Comparison of ENCODE assay signal across 10 cellular contexts in genomic region chr18:80175451-80176235, GRCh38.
A peak's percentile ranks its signal among the peaks of the same experiment; 100 is the strongest.
DNase-seq lines count a peak whose midpoint lies in the region; ATAC-seq, FAIRE-seq and TF ChIP-seq lines count a peak whose summit lies in the region.
"Had no signal": no experiment of that assay in that cellular context is flagged by ENCODE, and none has a peak within 500 bp of the region (broad histone marks: within the 10 kb centered on the region; RNA-seq: fewer than 3 reads in every experiment).

No MANE protein-coding gene starts in this region.

- H2AFZ ChIP-seq in astrocyte (ENCODE audit: low read depth, low read length) = no peak overlapping the region

- ATAC-seq in T-helper 17 cell = peak; percentile 91
- ATAC-seq in HG02852 (IDR thresholded peaks at IDR 0.05; ENCODE audit: unreplicated experiment) = no peak

- no peak overlapping the region for H3K4me2 ChIP-seq in astrocyte (ENCODE audit: low read length)

- H3K27ac ChIP-seq in astrocyte (ENCODE audit: low read depth, low read length) (no peak overlapping the region), small intestine (ENCODE audit: low read depth in 1 of 2, low read length in 1 of 2) (peak overlapping the region in 1 of 2 donors; percentile 11), sigmoid colon (no peak overlapping the region)

- peak; percentile 31 for FAIRE-seq in GM12891 (lab: Jason Lieb, UNC)
- FAIRE-seq in astrocyte (lab: Jason Lieb, UNC) = no peak
- no peak for FAIRE-seq in small intestine (lab: Jason Lieb, UNC)
- FAIRE-seq: H54 had no signal

- no peaks in the 10 kb centered on the region for H3K4me1 ChIP-seq in astrocyte (ENCODE audit: insufficient read depth, low read length)
- H3K4me1 ChIP-seq in small intestine (ENCODE audit: control insufficient read depth in 2 of 2, insufficient read depth in 1 of 2, low read depth in 1 of 2, low read length in 1 of 2) = no peaks in the 10 kb centered on the region
- peaks cover 0 to 18% (median 0%) of the 10 kb centered on the region in 4 donors for H3K4me1 ChIP-seq in sigmoid colon

- TF ChIP-seq EP300 in sigmoid colon (IDR thresholded peaks at IDR 0.05) = no peak

- H3K9me3 Mint-ChIP-seq in astrocyte (ENCODE audit: unreplicated experiment) = no peaks in the 10 kb centered on the region

- H3K4me3 ChIP-seq in astrocyte (ENCODE audit: insufficient read depth, low read depth, low read length) = no peak overlapping the region
- H3K4me3 ChIP-seq in small intestine (ENCODE audit: low read depth in 1 of 2, low read length in 2 of 2) = no peak overlapping the region
- no peak overlapping the region for H3K4me3 ChIP-seq in sigmoid colon

- H3K27me3 Mint-ChIP-seq in T-helper 17 cell (peaks cover 55% of the 10 kb centered on the region), astrocyte (ENCODE audit: low read depth, unreplicated experiment) (no peaks in the 10 kb centered on the region)

- TF ChIP-seq POLR2A in GM12891 (IDR thresholded peaks at IDR 0.05; ENCODE audit: low read depth, low read length) (no peak), sigmoid colon (IDR thresholded peaks at IDR 0.05) (no peak)

- H3K9me3 ChIP-seq in T-helper 17 cell (ENCODE audit: control insufficient read depth, low read length, poor library complexity, severe bottlenecking) = no peaks in the 10 kb centered on the region
- H3K9me3 ChIP-seq in astrocyte (ENCODE audit: insufficient read depth, low read depth, low read length) = no peaks in the 10 kb centered on the region
- no peaks in the 10 kb centered on the region for H3K9me3 ChIP-seq in small intestine (ENCODE audit: control insufficient read depth, low read depth)
- no peaks in the 10 kb centered on the region for H3K9me3 ChIP-seq in sigmoid colon

- H3K36me3 ChIP-seq in astrocyte (ENCODE audit: insufficient read depth, low read length) (no peaks in the 10 kb centered on the region), small intestine (ENCODE audit: control insufficient read depth in 2 of 2, insufficient read depth in 2 of 2, low read length in 2 of 2) (no peaks in the 10 kb centered on the region), sigmoid colon (no peaks in the 10 kb centered on the region)

- H3K27ac Mint-ChIP-seq in T-helper 17 cell (peak overlapping the region; percentile 86), astrocyte (ENCODE audit: unreplicated experiment) (peak overlapping the region; percentile 10)

- peaks cover 10% of the 10 kb centered on the region for H4K20me1 ChIP-seq in astrocyte (ENCODE audit: insufficient read depth, low read length)

- no peak for TF ChIP-seq CTCF in astrocyte (IDR thresholded peaks at IDR 0.05; ENCODE audit: insufficient read depth, low read depth, low read length)
- TF ChIP-seq CTCF in sigmoid colon (IDR thresholded peaks at IDR 0.05) = no peak

- no peak overlapping the region for H3K9ac ChIP-seq in astrocyte (ENCODE audit: low read length)

- intact Hi-C loops in sigmoid colon (cut with DNase I) = no loop called here

- H3K27me3 ChIP-seq in astrocyte (ENCODE audit: insufficient read depth, low read length) (no peaks in the 10 kb centered on the region), small intestine (ENCODE audit: control insufficient read depth in 2 of 2, insufficient read depth in 2 of 2, low read length in 2 of 2) (no peaks in the 10 kb centered on the region), sigmoid colon (no peaks in the 10 kb centered on the region)

- H3K4me3 Mint-ChIP-seq in T-helper 17 cell (peak overlapping the region; percentile 58), astrocyte (ENCODE audit: unreplicated experiment) (no peak overlapping the region)

- no peaks in the 10 kb centered on the region for H3K79me2 ChIP-seq in astrocyte (ENCODE audit: insufficient read depth, low read length)

- 64 to 80% (median 75%) methylated on average over 18 of the region's 18 CpGs for WGBS in small intestine, 3 donors
- 70 to 78% methylated on average over 18 of the region's 18 CpGs for WGBS in sigmoid colon, 2 donors

- H3K4me1 Mint-ChIP-seq in T-helper 17 cell = peaks cover 26% of the 10 kb centered on the region
- peaks cover 18% of the 10 kb centered on the region for H3K4me1 Mint-ChIP-seq in astrocyte (ENCODE audit: low read depth, unreplicated experiment)

- H3K36me3 Mint-ChIP-seq in T-helper 17 cell (ENCODE audit: low read depth) (no peaks in the 10 kb centered on the region), astrocyte (ENCODE audit: low read depth, unreplicated experiment) (peaks cover 8% of the 10 kb centered on the region)

- DNase-seq in GM12891 (ENCODE audit: insufficient read length, low spot score) (no peak), T-helper 17 cell (peak in 2 of 3 donors; percentile 20 to 27), astrocyte (ENCODE audit: low read depth) (peak; percentile 39), small intestine (peak; percentile 68), sigmoid colon (no peak), NK-92 (lab: John Stamatoyannopoulos, UW; ENCODE audit: unreplicated experiment) (no peak), NCI-H2227 treated with DMSO at 0.1 percent for 48 hours (lab: John Stamatoyannopoulos, UW) (no peak)
- DNase-seq: DMS 273 treated with DMSO at 0.1 percent for 48 hours had no signal

TF ChIP-seq in GM12891, 5 proteins besides CTCF, POLR2A, EP300 and RAD21:
- TF ChIP-seq PAX5 (IDR thresholded peaks at IDR 0.05; ENCODE audit: insufficient read depth, low read length, severe bottlenecking) (no peak), POU2F2 (IDR thresholded peaks at IDR 0.05; ENCODE audit: low read depth, low read length) (no peak), POLR2AphosphoS5 (IDR thresholded peaks at IDR 0.05; ENCODE audit: low read depth, low read length) (no peak), SPI1 (IDR thresholded peaks at IDR 0.05; ENCODE audit: low read depth, low read length) (no peak), TAF1 (IDR thresholded peaks at IDR 0.05; ENCODE audit: low read depth, low read length) (no peak)
TF ChIP-seq in GM12891: peak in this region for 0.

Comparison
In these comparisons a context has a peak if more than half of its experiments do, and no peak if none do; other contexts are left out.
1. DNase-seq: peak in T-helper 17 cell (2 of 3), astrocyte (single experiment) and small intestine (single experiment); none in GM12891 (single experiment), sigmoid colon (single experiment), NK-92 (single experiment) and NCI-H2227 treated with DMSO at 0.1 percent for 48 hours (single experiment).